ENCODE assay signal across 12 cellular contexts in the genomic region with DNA sequence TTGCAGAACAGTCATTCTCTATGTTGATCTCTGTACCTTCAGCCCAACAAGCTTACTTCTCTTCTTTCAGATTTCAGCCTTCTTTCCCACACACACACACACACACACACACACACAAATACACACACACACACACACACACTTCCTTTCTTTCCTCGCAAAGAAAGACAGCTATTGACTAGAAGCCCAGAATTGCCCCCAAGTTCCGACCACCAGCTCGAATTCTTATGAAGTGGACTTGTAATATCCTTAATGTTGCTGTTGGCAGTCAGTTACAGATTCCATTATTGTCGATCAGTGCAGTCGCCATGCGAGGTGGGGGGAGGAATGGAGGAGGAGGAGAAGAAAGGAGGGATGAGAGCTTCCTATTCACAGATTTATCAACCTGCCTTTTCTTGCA.
DNase-seq lines count a peak whose midpoint lies in the region; ATAC-seq and TF ChIP-seq lines count a peak whose summit lies in the region.
"Had no signal": no experiment of that assay in that cellular context is flagged by ENCODE, and none has a peak within 500 bp of the region (broad histone marks: within the 10 kb centered on the region; RNA-seq: fewer than 3 reads in every experiment).

No MANE protein-coding gene starts in this region.

- H3K4me1 ChIP-seq in BLaER1 (peaks cover 22% of the 10 kb centered on the region), vagina (peaks cover 9% of the 10 kb centered on the region)

- no peak overlapping the region for H3K4me3 Mint-ChIP-seq in activated naive CD8-positive, alpha-beta T cell treated with anti-CD3 and anti-CD28 coated beads for 36 hours
- H3K4me3 Mint-ChIP-seq: effector memory CD8-positive, alpha-beta T cell had no signal

- H3K36me3 ChIP-seq in BLaER1 (no peaks in the 10 kb centered on the region), vagina (no peaks in the 10 kb centered on the region)

- no peak overlapping the region for H3K9ac ChIP-seq in BLaER1

- DNase-seq in foreskin melanocyte (peak; percentile 52), pons (ENCODE audit: low spot score) (peak; percentile 55), vagina (ENCODE audit: extremely low spot score in 2 of 2) (no peak), NCI-H128 (lab: John Stamatoyannopoulos, UW; ENCODE audit: unreplicated experiment) (no peak)
- DNase-seq in activated naive CD8-positive, alpha-beta T cell treated with anti-CD3 and anti-CD28 coated beads for 36 hours = no peak
- DNase-seq: DMS 273 treated with DMSO at 0.1 percent for 48 hours; effector memory CD8-positive, alpha-beta T cell; MM.1S had no signal

- H3K27ac ChIP-seq in BLaER1 (no peak overlapping the region), vagina (no peak overlapping the region)
- H3K27ac ChIP-seq: SK-N-MC had no signal

- H3K4me3 ChIP-seq in BLaER1 = no peak overlapping the region
- peak overlapping the region; percentile 44 for H3K4me3 ChIP-seq in WI38 (ENCODE audit: low read depth, low read length)
- peak overlapping the region in 1 of 2 donors; percentile 21 for H3K4me3 ChIP-seq in vagina
- H3K4me3 ChIP-seq: SK-N-MC had no signal

- intact Hi-C loops in vagina (cut with DNase I) = no loop called here

- H3K27me3 Mint-ChIP-seq in activated naive CD8-positive, alpha-beta T cell treated with anti-CD3 and anti-CD28 coated beads for 36 hours = peaks cover 15% of the 10 kb centered on the region
- H3K27me3 Mint-ChIP-seq: effector memory CD8-positive, alpha-beta T cell had no signal

- no peaks in the 10 kb centered on the region for H3K9me3 Mint-ChIP-seq in activated naive CD8-positive, alpha-beta T cell treated with anti-CD3 and anti-CD28 coated beads for 36 hours
- H3K9me3 Mint-ChIP-seq: effector memory CD8-positive, alpha-beta T cell had no signal

- H3K4me1 Mint-ChIP-seq in activated naive CD8-positive, alpha-beta T cell treated with anti-CD3 and anti-CD28 coated beads for 36 hours = no peaks in the 10 kb centered on the region

- no peaks in the 10 kb centered on the region for H3K36me3 Mint-ChIP-seq in activated naive CD8-positive, alpha-beta T cell treated with anti-CD3 and anti-CD28 coated beads for 36 hours

- H3K9me3 ChIP-seq in BLaER1 = no peaks in the 10 kb centered on the region
- no peaks in the 10 kb centered on the region for H3K9me3 ChIP-seq in vagina

- no peaks in the 10 kb centered on the region for H3K27me3 ChIP-seq in BLaER1
- no peaks in the 10 kb centered on the region for H3K27me3 ChIP-seq in vagina

- no peak for ATAC-seq in GM21423 (IDR thresholded peaks at IDR 0.05; ENCODE audit: unreplicated experiment)
- ATAC-seq: effector memory CD8-positive, alpha-beta T cell had no signal

- TF ChIP-seq CTCF in WI38 (IDR thresholded peaks at IDR 0.05; ENCODE audit: low read depth, low read length) (no peak), vagina (IDR thresholded peaks at IDR 0.05) (no peak)

- no peaks in the 10 kb centered on the region for H4K20me1 ChIP-seq in BLaER1

- H3K4me2 ChIP-seq in BLaER1 = 0 out of 2 replicates have a peak overlapping the region, but pooled peaks have one; percentile 22

- TF ChIP-seq POLR2A in vagina (IDR thresholded peaks at IDR 0.05) = no peak

- no peak overlapping the region for H3K27ac Mint-ChIP-seq in activated naive CD8-positive, alpha-beta T cell treated with anti-CD3 and anti-CD28 coated beads for 36 hours
- H3K27ac Mint-ChIP-seq: effector memory CD8-positive, alpha-beta T cell had no signal

Comparison
In these comparisons a context has a peak if more than half of its experiments do, and no peak if none do; other contexts are left out.
1. DNase-seq: peak in foreskin melanocyte (single experiment) and pons (single experiment); none in vagina (0 of 2), activated naive CD8-positive, alpha-beta T cell treated with anti-CD3 and anti-CD28 coated beads for 36 hours (single experiment) and NCI-H128 (single experiment).